Comparison of ENCODE assay signal across 15 cellular contexts in genomic region chr4:155529761-155530160, GRCh38.
A peak's percentile ranks its signal among the peaks of the same experiment; 100 is the strongest.
DNase-seq lines count a peak whose midpoint lies in the region; ATAC-seq, FAIRE-seq and TF ChIP-seq lines count a peak whose summit lies in the region.
"Had no signal": no experiment of that assay in that cellular context is flagged by ENCODE, and none has a peak within 500 bp of the region (broad histone marks: within the 10 kb centered on the region; RNA-seq: fewer than 3 reads in every experiment).

No MANE protein-coding gene starts in this region.

- intact Hi-C loops in Calu3 (cut with micrococcal nuclease; ENCODE audit: unreplicated experiment): loop anchor here (1.0 to 5.0 kb wide), 4 partner anchors 138 to 257 kb away; partner anchors contain the start of gene GUCY1B1

- H3K36me3 Mint-ChIP-seq in Calu3 (ENCODE audit: insufficient read depth, unreplicated experiment) (peaks cover 7% of the 10 kb centered on the region), mesothelial cell of epicardium (no peaks in the 10 kb centered on the region)

- H3K27me3 Mint-ChIP-seq in Calu3 (ENCODE audit: unreplicated experiment) (no peaks in the 10 kb centered on the region), mesothelial cell of epicardium (ENCODE audit: low read depth) (no peaks in the 10 kb centered on the region)

- peaks cover 2% of the 10 kb centered on the region for H3K9me3 Mint-ChIP-seq in Calu3 (ENCODE audit: low read depth, unreplicated experiment)
- H3K9me3 Mint-ChIP-seq in mesothelial cell of epicardium: peaks cover 4% of the 10 kb centered on the region

- POLR2A ChIA-PET in HEK293T (lab: Yijun Ruan, JAX): interaction anchor here (1.0 kb wide), 1 partner anchor 137 kb away, joined by 4 read pairs; the partner anchor contains the start of gene GUCY1A1

- peak; percentile 83 for FAIRE-seq in endometrium (lab: Jason Lieb, UNC)
- FAIRE-seq: G401.6, H54, RCC 7860 had no signal

- H3K27ac Mint-ChIP-seq in Calu3 (ENCODE audit: unreplicated experiment) (peak overlapping the region; percentile 89), mesothelial cell of epicardium (peak overlapping the region; percentile 65)

- CTCF ChIA-PET in Calu3 (lab: Charles Lee): interaction anchor here (0.9 to 1.3 kb wide), 4 partner anchors 174 to 257 kb away, joined by 3 to 6 read pairs (median 4); partner anchors contain the start of gene GUCY1B1
- CTCF ChIA-PET in HEK293T (lab: Yijun Ruan, JAX): interaction anchor here (0.5 to 2.0 kb wide), 6 partner anchors 10 to 257 kb away, joined by 3 to 6 read pairs (median 3); no protein-coding TSS in a partner anchor

- TF ChIP-seq CTCF in Calu3 (IDR thresholded peaks at IDR 0.05; ENCODE audit: unreplicated experiment) (no peak), LNCaP clone FGC (IDR thresholded peaks at IDR 0.05; ENCODE audit: control insufficient read depth, extremely low read depth, insufficient read depth) (no peak), mesothelial cell of epicardium (IDR thresholded peaks at IDR 0.05; ENCODE audit: unreplicated experiment) (no peak)

- no peak for DNase-seq in Calu3
- peak; percentile 64 for DNase-seq in LNCaP clone FGC (ENCODE audit: low read depth)
- DNase-seq in mesothelial cell of epicardium (ENCODE audit: low spot score in 2 of 2, unreplicated experiment in 2 of 2): no peak
- no peak for DNase-seq in DMS53 (lab: John Stamatoyannopoulos, UW)
- DNase-seq in HEK293T (ENCODE audit: extremely low spot score): no peak
- DNase-seq: IMR-90, KG1, NCI-H1694, NCI-H2029 treated with DMSO at 0.1 percent for 48 hours, NCI-H69 had no signal

- H3K4me1 Mint-ChIP-seq in Calu3 (ENCODE audit: low read depth, unreplicated experiment): peaks cover 16% of the 10 kb centered on the region
- peaks cover 46% of the 10 kb centered on the region for H3K4me1 Mint-ChIP-seq in mesothelial cell of epicardium

- H3K4me3 Mint-ChIP-seq in Calu3 (ENCODE audit: low read depth, unreplicated experiment) (no peak overlapping the region), mesothelial cell of epicardium (no peak overlapping the region)

- no peak for ATAC-seq in HG03280 (IDR thresholded peaks at IDR 0.05; ENCODE audit: unreplicated experiment)

- no peak overlapping the region for H3K4me3 ChIP-seq in LNCaP clone FGC (ENCODE audit: low read depth, low read length)

- BruUV-seq in Calu3 (replicated peaks; lab: Mats Ljungman, UMichigan): no TSS peak

TF ChIP-seq in HEK293T, 16 proteins besides CTCF, POLR2A, EP300 and RAD21:
- TF ChIP-seq FOXK2 (IDR thresholded peaks at IDR 0.05): no peak
- no peak for TF ChIP-seq FOXM1 (IDR thresholded peaks at IDR 0.05; ENCODE audit: borderline replicate concordance)
- no peak for TF ChIP-seq CTBP1 (IDR thresholded peaks at IDR 0.05; ENCODE audit: borderline replicate concordance)
- no peak for TF ChIP-seq FOXA1 (IDR thresholded peaks at IDR 0.05)
- TF ChIP-seq TARDBP (IDR thresholded peaks at IDR 0.05): no peak
- TF ChIP-seq ARNT (IDR thresholded peaks at IDR 0.05): no peak
- TF ChIP-seq PKNOX1 (IDR thresholded peaks at IDR 0.05): no peak
- no peak for TF ChIP-seq HDGF (IDR thresholded peaks at IDR 0.05; ENCODE audit: borderline replicate concordance)
